In the genomic region with DNA sequence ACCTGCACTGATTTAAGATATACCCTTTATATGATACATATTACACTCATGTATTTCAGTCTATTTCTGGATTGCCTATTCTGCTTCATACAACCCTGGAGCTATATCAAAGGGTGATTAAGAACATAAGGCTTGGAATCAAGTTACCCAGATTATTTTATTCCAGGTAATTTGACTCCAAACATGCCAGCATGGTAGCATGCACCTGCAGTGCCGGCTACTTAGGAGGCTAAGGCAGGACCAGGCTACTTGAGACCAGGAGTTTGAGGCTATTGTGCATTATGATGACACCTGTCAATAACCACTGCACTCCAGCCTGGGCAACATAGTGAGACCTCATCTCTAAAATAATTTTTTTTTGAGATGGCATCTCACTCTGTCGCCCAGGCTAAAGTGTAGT, we compare ENCODE assay signal across 27 cellular contexts. TPM values are rescaled to one million over a fixed set of nuclear protein-coding genes. Genes with fewer than 3 reads are reported as not detected.
A peak's percentile ranks its signal among the peaks of the same experiment; 100 is the strongest.
DNase-seq lines count a peak whose midpoint lies in the region; FAIRE-seq and TF ChIP-seq lines count a peak whose summit lies in the region.
"Had no signal": no experiment of that assay in that cellular context is flagged by ENCODE, and none has a peak within 500 bp of the region (broad histone marks: within the 10 kb centered on the region; RNA-seq: fewer than 3 reads in every experiment).

No MANE protein-coding gene starts in this region.

- H3K27ac ChIP-seq in HEK293 (ENCODE audit: extremely low read depth, low read depth, low read length) (no peak overlapping the region), small intestine (ENCODE audit: low read depth in 1 of 2, low read length in 1 of 2) (no peak overlapping the region)
- H3K27ac ChIP-seq: GM23248, KMS-11 had no signal

- no peaks in the 10 kb centered on the region for H3K9me3 Mint-ChIP-seq in mesothelial cell of epicardium
- H3K9me3 Mint-ChIP-seq: IgD-negative memory B cell; T-helper 1 cell treated with Interleukin-12 subunit alpha and Interleukin-12 subunit beta and Interleukin-4 antibody, amounts not matched to agents 30 μg/mL and 1 μg/mL, for 36 hours had no signal

- H3K4me1 ChIP-seq in HEK293 (ENCODE audit: control insufficient read depth, insufficient read depth, low read length) (peaks cover 5% of the 10 kb centered on the region; the same call in 1 of the 2 replicates), small intestine (ENCODE audit: control insufficient read depth in 2 of 2, insufficient read depth in 1 of 2, low read depth in 1 of 2, low read length in 1 of 2) (no peaks in the 10 kb centered on the region)
- H3K4me1 ChIP-seq: BE2C had no signal

- no peaks in the 10 kb centered on the region for H3K36me3 Mint-ChIP-seq in mesothelial cell of epicardium
- H3K36me3 Mint-ChIP-seq: CD14-positive monocyte, IgD-negative memory B cell had no signal

- DNase-seq in NCI-H1417 (lab: John Stamatoyannopoulos, UW), result peak in 2 of 3 experiments; percentile 19 to 52
- DNase-seq in NCI-H1417 treated with DMSO at 0.1 percent for 48 hours (lab: John Stamatoyannopoulos, UW), result no peak
- DNase-seq in NCI-H2107 (lab: John Stamatoyannopoulos, UW), result peak; percentile 7
- DNase-seq in NCI-H524 (lab: John Stamatoyannopoulos, UW), result peak; percentile 57 to 88
- no peak for DNase-seq in small intestine
- DNase-seq in GM03348 (ENCODE audit: low spot score), result no peak
- no peak for DNase-seq in mesothelial cell of epicardium (ENCODE audit: low spot score in 2 of 2, unreplicated experiment in 2 of 2)
- DNase-seq: 8988T; ACHN; BE2C; Calu3; H7; MM.1S; NCI-H1048; NCI-H1436 treated with DMSO at 0.1 percent for 48 hours; NCI-H187 treated with DMSO at 0.1 percent for 48 hours; NK-92 treated with Interleukin-12 subunit alpha and Interleukin-12 subunit beta, amount 100 ng/mL, for 24 hours; PC-3; SK-N-SH; SW 1271; T-helper 9 cell had no signal

- no peak for TF ChIP-seq CTCF in HEK293 (tag by site-specific recombination; IDR thresholded peaks at IDR 0.05)
- TF ChIP-seq CTCF in mesothelial cell of epicardium (IDR thresholded peaks at IDR 0.05; ENCODE audit: unreplicated experiment), result no peak

- H3K9me3 ChIP-seq in HEK293 (ENCODE audit: control insufficient read depth, insufficient read depth, low read depth, low read length) (no peaks in the 10 kb centered on the region), small intestine (ENCODE audit: control insufficient read depth, low read depth) (no peaks in the 10 kb centered on the region)
- H3K9me3 ChIP-seq: BE2C, SK-N-SH had no signal

- WGBS in small intestine, 3 donors, result 86 to 96% (median 90%) methylated on average over 2 of the region's 2 CpGs

- POLR2A ChIA-PET in HEK293 (lab: Yijun Ruan, JAX), result no interaction called here

- peaks cover 15% of the 10 kb centered on the region for H3K27me3 Mint-ChIP-seq in mesothelial cell of epicardium (ENCODE audit: low read depth)

- H3K36me3 ChIP-seq in HEK293 (ENCODE audit: control insufficient read depth in 2 of 2, insufficient read depth in 1 of 2, low read length in 2 of 2) (no peaks in the 10 kb centered on the region), small intestine (ENCODE audit: control insufficient read depth in 2 of 2, insufficient read depth in 2 of 2, low read length in 2 of 2) (no peaks in the 10 kb centered on the region)
- H3K36me3 ChIP-seq: BE2C had no signal

- H3K27ac Mint-ChIP-seq in mesothelial cell of epicardium, result no peak overlapping the region
- H3K27ac Mint-ChIP-seq: CD14-positive monocyte; IgD-negative memory B cell; T-helper 1 cell treated with Interleukin-12 subunit alpha and Interleukin-12 subunit beta and Interleukin-4 antibody, amounts not matched to agents 30 μg/mL and 1 μg/mL, for 36 hours had no signal

- H3K27me3 ChIP-seq in small intestine (ENCODE audit: control insufficient read depth in 2 of 2, insufficient read depth in 2 of 2, low read length in 2 of 2), result peaks cover 0 to 2% of the 10 kb centered on the region in 2 donors

- CTCF ChIA-PET in HEK293 (lab: Yijun Ruan, JAX), result interaction anchor here (1.1 kb wide), 1 partner anchor 14 kb away, joined by 3 read pairs; no protein-coding TSS in a partner anchor

- no peak overlapping the region for H3K4me3 ChIP-seq in HEK293 (ENCODE audit: low read depth, low read length)
- H3K4me3 ChIP-seq in small intestine (ENCODE audit: low read depth in 1 of 2, low read length in 2 of 2), result no peak overlapping the region
- H3K4me3 ChIP-seq: GM23248 had no signal

- FAIRE-seq in small intestine (lab: Jason Lieb, UNC), result no peak

- peaks cover 5% of the 10 kb centered on the region for H3K4me1 Mint-ChIP-seq in mesothelial cell of epicardium
- H3K4me1 Mint-ChIP-seq: CD14-positive monocyte, IgD-negative memory B cell had no signal

- no peak overlapping the region for H3K4me3 Mint-ChIP-seq in mesothelial cell of epicardium
- H3K4me3 Mint-ChIP-seq: CD14-positive monocyte; IgD-negative memory B cell; T-helper 1 cell treated with Interleukin-12 subunit alpha and Interleukin-12 subunit beta and Interleukin-4 antibody, amounts not matched to agents 30 μg/mL and 1 μg/mL, for 36 hours had no signal

TF ChIP-seq in HEK293, 187 proteins besides CTCF, POLR2A, EP300 and RAD21:
- no peak for TF ChIP-seq ZNF76 (tag by site-specific recombination; IDR thresholded peaks at IDR 0.05; ENCODE audit: borderline replicate concordance, low read depth)
- peak; percentile 43; the same call in 1 of the 2 replicates for TF ChIP-seq ZIC2 (tag by site-specific recombination; IDR thresholded peaks at IDR 0.05)
- TF ChIP-seq, protein P1, sequence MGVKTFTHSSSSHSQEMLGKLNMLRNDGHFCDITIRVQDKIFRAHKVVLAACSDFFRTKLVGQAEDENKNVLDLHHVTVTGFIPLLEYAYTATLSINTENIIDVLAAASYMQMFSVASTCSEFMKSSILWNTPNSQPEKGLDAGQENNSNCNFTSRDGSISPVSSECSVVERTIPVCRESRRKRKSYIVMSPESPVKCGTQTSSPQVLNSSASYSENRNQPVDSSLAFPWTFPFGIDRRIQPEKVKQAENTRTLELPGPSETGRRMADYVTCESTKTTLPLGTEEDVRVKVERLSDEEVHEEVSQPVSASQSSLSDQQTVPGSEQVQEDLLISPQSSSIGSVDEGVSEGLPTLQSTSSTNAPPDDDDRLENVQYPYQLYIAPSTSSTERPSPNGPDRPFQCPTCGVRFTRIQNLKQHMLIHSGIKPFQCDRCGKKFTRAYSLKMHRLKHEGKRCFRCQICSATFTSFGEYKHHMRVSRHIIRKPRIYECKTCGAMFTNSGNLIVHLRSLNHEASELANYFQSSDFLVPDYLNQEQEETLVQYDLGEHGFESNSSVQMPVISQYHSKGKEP (tag by site-specific recombination; IDR thresholded peaks at IDR 0.05), result peak; percentile 87
- peak; percentile 85 for TF ChIP-seq ZNF121 (tag by site-specific recombination; IDR thresholded peaks at IDR 0.05)
- peak; percentile 68 for TF ChIP-seq OSR2 (tag by site-specific recombination; IDR thresholded peaks at IDR 0.05)

RNA-seq across cellular contexts. Expression of a gene that starts 50.4 kb away (rescaled TPM):
- 10 to 100 TPM in 2 of 3 donors, 1 to 10 TPM in 1; 8.4 to 28.8 (median 14.5) TPM for polyA plus RNA-seq in small intestine
- 135 to 139 TPM (median 136 TPM) in 3 replicates for total RNA-seq in mesothelial cell of epicardium

Comparison
In these comparisons a context has a peak if more than half of its experiments do, and no peak if none do; other contexts are left out.
1. DNase-seq: peak in NCI-H1417 (2 of 3), NCI-H2107 (single experiment) and NCI-H524 (2 of 2); none in NCI-H1417 treated with DMSO at 0.1 percent for 48 hours (single experiment), small intestine (single experiment), GM03348 (single experiment) and mesothelial cell of epicardium (0 of 2).